Comparison of ENCODE assay signal across 11 cellular contexts in genomic region chr7:18566829-18567228, GRCh38.
DNase-seq lines count a peak whose midpoint lies in the region; ATAC-seq and TF ChIP-seq lines count a peak whose summit lies in the region.
"Had no signal": no experiment of that assay in that cellular context is flagged by ENCODE, and none has a peak within 500 bp of the region (broad histone marks: within the 10 kb centered on the region; RNA-seq: fewer than 3 reads in every experiment).

No MANE protein-coding gene starts in this region.

- ATAC-seq in activated CD4-positive, CD25-positive, alpha-beta regulatory T cell treated with anti-CD3 and anti-CD28 coated beads, Interleukin-2, amount 50 U/mL, for 24 hours, result peak; percentile 64 to 65
- ATAC-seq in HG02870 (IDR thresholded peaks at IDR 0.05; ENCODE audit: unreplicated experiment) (peak; percentile 97), heart right ventricle (no peak)
- ATAC-seq in stimulated activated naive B cell treated with anti-CD40 and anti-IgM and Interleukin-4, amounts not matched to agents 10 μg/mL and 1 μg/mL and 100 μg/mL, for 72 hours (replicated peaks), result peak; percentile 100
- ATAC-seq: HCT116, Panc1 had no signal

- no peak overlapping the region for H3K27ac ChIP-seq in heart right ventricle

- 86 to 87% methylated on average over 7 of the region's 7 CpGs for WGBS in heart right ventricle, 2 donors

- peak overlapping the region in 1 of 2 donors; percentile 21 for H3K4me3 Mint-ChIP-seq in stimulated activated naive B cell treated with anti-CD40 and anti-IgM and Interleukin-4, amounts not matched to agents 10 μg/mL and 1 μg/mL and 100 μg/mL, for 72 hours

- no peaks in the 10 kb centered on the region for H3K9me3 Mint-ChIP-seq in stimulated activated naive B cell treated with anti-CD40 and anti-IgM and Interleukin-4, amounts not matched to agents 10 μg/mL and 1 μg/mL and 100 μg/mL, for 72 hours

- no peak for TF ChIP-seq CTCF in heart right ventricle (IDR thresholded peaks at IDR 0.05)

- H3K27ac Mint-ChIP-seq in stimulated activated naive B cell treated with anti-CD40 and anti-IgM and Interleukin-4, amounts not matched to agents 10 μg/mL and 1 μg/mL and 100 μg/mL, for 72 hours, result peak overlapping the region; percentile 72

- peaks cover 18 to 39% of the 10 kb centered on the region in 2 donors for H3K4me1 Mint-ChIP-seq in stimulated activated naive B cell treated with anti-CD40 and anti-IgM and Interleukin-4, amounts not matched to agents 10 μg/mL and 1 μg/mL and 100 μg/mL, for 72 hours

- peaks cover 12 to 17% of the 10 kb centered on the region in 2 donors for H3K36me3 Mint-ChIP-seq in stimulated activated naive B cell treated with anti-CD40 and anti-IgM and Interleukin-4, amounts not matched to agents 10 μg/mL and 1 μg/mL and 100 μg/mL, for 72 hours

- H3K9me3 ChIP-seq in heart right ventricle, result no peaks in the 10 kb centered on the region

- no peaks in the 10 kb centered on the region for H3K27me3 ChIP-seq in heart right ventricle

- H3K4me3 ChIP-seq in heart right ventricle, result no peak overlapping the region

- DNase-seq in activated CD4-positive, CD25-positive, alpha-beta regulatory T cell (lab: John Stamatoyannopoulos, UW), result no peak
- DNase-seq in NCI-H226 (peak; percentile 51), heart right ventricle (no peak), NCI-H345 treated with DMSO at 0.1 percent for 48 hours (lab: John Stamatoyannopoulos, UW; ENCODE audit: unreplicated experiment) (no peak), Ammon's horn (ENCODE audit: low spot score) (no peak)
- DNase-seq in stimulated activated naive B cell treated with anti-CD40 and anti-IgM and Interleukin-4, amounts not matched to agents 10 μg/mL and 1 μg/mL and 100 μg/mL, for 72 hours, result peak; percentile 67
- DNase-seq: occipital lobe had no signal

- H3K4me1 ChIP-seq in heart right ventricle, result peaks cover 0 to 35% (median 11%) of the 10 kb centered on the region in 9 donors

- H3K36me3 ChIP-seq in heart right ventricle, result no peaks in the 10 kb centered on the region

- intact Hi-C loops in heart right ventricle (cut with DNase I), result no loop called here

- H3K27me3 Mint-ChIP-seq in stimulated activated naive B cell treated with anti-CD40 and anti-IgM and Interleukin-4, amounts not matched to agents 10 μg/mL and 1 μg/mL and 100 μg/mL, for 72 hours, result no peaks in the 10 kb centered on the region

Comparison
In these comparisons a context has a peak if more than half of its experiments do, and no peak if none do; other contexts are left out.
1. ATAC-seq: peak in activated CD4-positive, CD25-positive, alpha-beta regulatory T cell treated with anti-CD3 and anti-CD28 coated beads, Interleukin-2, amount 50 U/mL, for 24 hours (2 of 2), HG02870 (single experiment) and stimulated activated naive B cell treated with anti-CD40 and anti-IgM and Interleukin-4, amounts not matched to agents 10 μg/mL and 1 μg/mL and 100 μg/mL, for 72 hours (2 of 2); none in heart right ventricle (0 of 8).
2. DNase-seq: peak in NCI-H226 (single experiment) and stimulated activated naive B cell treated with anti-CD40 and anti-IgM and Interleukin-4, amounts not matched to agents 10 μg/mL and 1 μg/mL and 100 μg/mL, for 72 hours (single experiment); none in activated CD4-positive, CD25-positive, alpha-beta regulatory T cell (0 of 4), heart right ventricle (0 of 2), NCI-H345 treated with DMSO at 0.1 percent for 48 hours (single experiment) and Ammon's horn (single experiment).